9 cellular contexts compared by ENCODE assay signal in the genomic region with DNA sequence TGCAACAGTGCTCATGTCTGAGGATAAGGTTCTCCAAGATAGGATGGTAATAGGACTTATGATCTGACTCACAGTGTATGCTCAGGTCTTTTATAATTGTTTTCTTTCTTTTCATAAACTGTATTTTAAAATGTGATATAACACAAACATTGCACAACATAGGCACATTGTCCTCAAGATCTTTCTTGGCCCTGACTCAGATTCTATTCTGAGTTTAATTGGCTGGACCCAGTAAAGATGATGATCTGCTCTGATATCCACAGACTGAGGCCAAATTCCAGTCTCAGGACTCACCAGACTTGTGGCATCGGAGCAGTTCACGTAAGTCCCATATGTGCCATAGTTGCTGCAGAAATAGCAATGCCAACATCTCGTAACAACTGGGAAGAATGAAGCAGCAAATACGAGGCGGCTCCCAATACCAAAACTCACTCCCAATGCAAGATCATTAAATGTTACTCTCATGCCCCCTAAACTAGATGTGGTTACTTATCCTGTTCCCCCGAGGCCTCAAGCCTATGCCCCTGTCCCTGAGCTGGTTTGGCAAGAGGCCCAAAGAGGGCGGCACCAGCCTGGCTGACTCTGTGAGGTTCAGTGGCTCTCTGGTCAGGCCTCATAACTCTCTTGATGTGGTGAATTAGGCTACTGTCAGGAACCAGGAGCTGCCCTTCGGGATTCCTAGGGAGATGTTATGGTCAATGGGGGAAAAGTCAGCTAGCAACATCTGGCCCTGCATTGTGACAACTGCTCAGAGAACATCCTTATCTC.
DNase-seq lines count a peak whose midpoint lies in the region; ATAC-seq and TF ChIP-seq lines count a peak whose summit lies in the region.
"Had no signal": no experiment of that assay in that cellular context is flagged by ENCODE, and none has a peak within 500 bp of the region (broad histone marks: within the 10 kb centered on the region; RNA-seq: fewer than 3 reads in every experiment).

No MANE protein-coding gene starts in this region.

- POLR2A ChIA-PET in PC-3 (lab: Charles Lee; ENCODE audit: unreplicated experiment): no interaction called here
- POLR2A ChIA-PET in activated CD4-positive, alpha-beta memory T cell treated with anti-CD3 and anti-CD28 coated beads for 36 hours (lab: Charles Lee): no interaction called here

- no TSS peak for BruUV-seq in PC-3 (replicated peaks; lab: Mats Ljungman, UMichigan)

- H2AFZ ChIP-seq in PC-3 (ENCODE audit: low read length) (no peak overlapping the region), Karpas-422 (ENCODE audit: low read length) (no peak overlapping the region)

- H3K27ac ChIP-seq in PC-3 (ENCODE audit: low read length) (peak overlapping the region; percentile 100), epithelial cell of prostate (peak overlapping the region; percentile 62), Karpas-422 (ENCODE audit: low read length) (no peak overlapping the region)

- H3K9me3 ChIP-seq in PC-3 (ENCODE audit: low read length): no peaks in the 10 kb centered on the region
- H3K9me3 ChIP-seq in Karpas-422 (ENCODE audit: low read length): no peaks in the 10 kb centered on the region

- H3K79me2 ChIP-seq in PC-3 (ENCODE audit: low read length) (no peaks in the 10 kb centered on the region), Karpas-422 (ENCODE audit: low read length) (no peaks in the 10 kb centered on the region)

- intact Hi-C loops in PC-3 (cut with micrococcal nuclease): loop anchor here (5.0 kb wide), 1 partner anchor 46 kb away; no protein-coding TSS in a partner anchor
- intact Hi-C loops in activated CD4-positive, alpha-beta memory T cell treated with anti-CD3 and anti-CD28 coated beads for 36 hours (cut with micrococcal nuclease): no loop called here

- H3K9me3 Mint-ChIP-seq in activated CD4-positive, alpha-beta memory T cell treated with anti-CD3 and anti-CD28 coated beads for 36 hours: no peaks in the 10 kb centered on the region

- no peaks in the 10 kb centered on the region for H3F3A ChIP-seq in PC-3 (ENCODE audit: low read length, unreplicated experiment)

- H3K4me3 ChIP-seq in PC-3 (ENCODE audit: low read length): peak overlapping the region; percentile 48; the same call in 1 of the 2 replicates
- H3K4me3 ChIP-seq in Karpas-422 (ENCODE audit: low read length): no peak overlapping the region

- H3K9me2 ChIP-seq in PC-3 (replicated peaks; ENCODE audit: low read length) (no peaks in the 10 kb centered on the region), Karpas-422 (replicated peaks; ENCODE audit: insufficient read depth, low read length) (no peaks in the 10 kb centered on the region)

- H3K27me3 ChIP-seq in PC-3 (ENCODE audit: low read length) (no peaks in the 10 kb centered on the region), Karpas-422 (ENCODE audit: low read length) (no peaks in the 10 kb centered on the region)

- peaks cover 2% of the 10 kb centered on the region for H3K27me3 Mint-ChIP-seq in activated CD4-positive, alpha-beta memory T cell treated with anti-CD3 and anti-CD28 coated beads for 36 hours
- H3K27me3 Mint-ChIP-seq: activated naive CD8-positive, alpha-beta T cell had no signal

- no peak overlapping the region for H3K27ac Mint-ChIP-seq in activated CD4-positive, alpha-beta memory T cell treated with anti-CD3 and anti-CD28 coated beads for 36 hours
- H3K27ac Mint-ChIP-seq: activated naive CD8-positive, alpha-beta T cell had no signal

- CTCF ChIA-PET in PC-3 (lab: Charles Lee): no interaction called here
- CTCF ChIA-PET in activated CD4-positive, alpha-beta memory T cell treated with anti-CD3 and anti-CD28 coated beads for 36 hours (lab: Charles Lee): no interaction called here

- H4K20me1 ChIP-seq in PC-3 (ENCODE audit: low read length) (no peaks in the 10 kb centered on the region), Karpas-422 (ENCODE audit: insufficient read depth, low read depth, low read length) (no peaks in the 10 kb centered on the region)

- peak overlapping the region; percentile 84 for H3K9ac ChIP-seq in PC-3 (ENCODE audit: low read length)
- no peak overlapping the region for H3K9ac ChIP-seq in Karpas-422 (ENCODE audit: low read length)

- peak; percentile 81 for ATAC-seq in PC-3

- H3K4me2 ChIP-seq in PC-3 (ENCODE audit: low read length) (peak overlapping the region; percentile 85), Karpas-422 (ENCODE audit: low read depth, low read length, poor library complexity, severe bottlenecking) (no peak overlapping the region)

- H3K36me3 Mint-ChIP-seq in activated CD4-positive, alpha-beta memory T cell treated with anti-CD3 and anti-CD28 coated beads for 36 hours: no peaks in the 10 kb centered on the region
- H3K36me3 Mint-ChIP-seq: activated naive CD8-positive, alpha-beta T cell had no signal

- TF ChIP-seq CTCF in PC-3 (conservative IDR thresholded peaks at IDR 0.05; ENCODE audit: low read depth, low read length): no peak

- H3K4me3 Mint-ChIP-seq in activated CD4-positive, alpha-beta memory T cell treated with anti-CD3 and anti-CD28 coated beads for 36 hours: no peak overlapping the region
- H3K4me3 Mint-ChIP-seq: activated naive CD8-positive, alpha-beta T cell had no signal

- peak; percentile 62 for DNase-seq in Daoy (ENCODE audit: low read depth)
- DNase-seq in PC-3: peak; percentile 84
- DNase-seq in epithelial cell of prostate (ENCODE audit: low read depth, low spot score): peak; percentile 93
- peak; percentile 77 for DNase-seq in renal cortical epithelial cell (ENCODE audit: low read depth)
- no peak for DNase-seq in Karpas-422
- no peak for DNase-seq in activated CD4-positive, alpha-beta memory T cell treated with anti-CD3 and anti-CD28 coated beads for 36 hours
- DNase-seq in stimulated activated CD4-positive, alpha-beta T cell treated with anti-CD3 and anti-CD28 coated beads, Interleukin-1b, Interleukin-23, amount 100 ng/mL, for 48 hours: no peak
- DNase-seq in ecto neural progenitor cell (ENCODE audit: low spot score): no peak

- H3K4me1 ChIP-seq in PC-3 (ENCODE audit: insufficient read depth, low read length) (peaks cover 50% of the 10 kb centered on the region), Karpas-422 (ENCODE audit: low read length) (peaks cover 3% of the 10 kb centered on the region; the same call in 1 of the 2 replicates)

- no peaks in the 10 kb centered on the region for H3K4me1 Mint-ChIP-seq in activated CD4-positive, alpha-beta memory T cell treated with anti-CD3 and anti-CD28 coated beads for 36 hours (ENCODE audit: low read depth)

- no peaks in the 10 kb centered on the region for H3K36me3 ChIP-seq in PC-3 (ENCODE audit: low read depth, low read length)
- H3K36me3 ChIP-seq in Karpas-422 (ENCODE audit: insufficient read depth, low read length): no peaks in the 10 kb centered on the region

Comparison
In these comparisons a context has a peak if more than half of its experiments do, and no peak if none do; other contexts are left out.
1. DNase-seq: peak in Daoy (single experiment), PC-3 (single experiment), epithelial cell of prostate (single experiment) and renal cortical epithelial cell (single experiment); none in Karpas-422 (single experiment), activated CD4-positive, alpha-beta memory T cell treated with anti-CD3 and anti-CD28 coated beads for 36 hours (single experiment), stimulated activated CD4-positive, alpha-beta T cell treated with anti-CD3 and anti-CD28 coated beads, Interleukin-1b, Interleukin-23, amount 100 ng/mL, for 48 hours (single experiment) and ecto neural progenitor cell (single experiment).